ENCODE assay signal across 15 cellular contexts in the genomic region with DNA sequence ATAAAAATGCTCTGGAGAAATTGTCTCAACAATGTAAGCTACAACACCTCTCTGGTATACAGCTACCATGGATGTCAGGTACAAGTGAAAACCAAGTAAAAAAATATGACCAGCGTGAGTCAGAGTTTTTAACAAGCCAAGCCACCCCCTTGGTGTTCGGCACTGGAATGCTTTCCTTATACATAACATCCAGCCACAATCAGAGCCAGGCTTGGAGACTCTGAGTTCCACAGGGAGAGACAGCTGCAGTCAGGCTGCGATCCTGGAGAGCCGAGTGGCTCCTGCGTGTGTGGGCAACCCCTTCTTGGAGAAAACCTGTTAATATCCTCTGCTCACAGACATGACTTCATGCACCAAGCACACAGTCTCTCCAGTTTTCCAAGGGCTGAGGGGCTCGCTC. TPM values are rescaled to one million over a fixed set of nuclear protein-coding genes. Genes with fewer than 3 reads are reported as not detected.
DNase-seq lines count a peak whose midpoint lies in the region; ATAC-seq and TF ChIP-seq lines count a peak whose summit lies in the region.
"Had no signal": no experiment of that assay in that cellular context is flagged by ENCODE, and none has a peak within 500 bp of the region (broad histone marks: within the 10 kb centered on the region; RNA-seq: fewer than 3 reads in every experiment).

No MANE protein-coding gene starts in this region.

- no peaks in the 10 kb centered on the region for H3K36me3 ChIP-seq in RWPE2 (ENCODE audit: low read depth)
- no peaks in the 10 kb centered on the region for H3K36me3 ChIP-seq in osteoblast (ENCODE audit: insufficient read depth, low read length)
- H3K36me3 ChIP-seq: HAP-1, upper lobe of left lung had no signal

- H3K4me3 Mint-ChIP-seq in activated CD8-positive, alpha-beta T cell treated with anti-CD3 and anti-CD28 coated beads for 36 hours = no peak overlapping the region
- H3K4me3 Mint-ChIP-seq: brain had no signal

- H3K4me2 ChIP-seq in osteoblast (ENCODE audit: insufficient read depth, low read length) = peak overlapping the region; percentile 67

- TF ChIP-seq CTCF in RWPE2 (IDR thresholded peaks at IDR 0.05; ENCODE audit: poor library complexity, severe bottlenecking) (no peak), epithelial cell of esophagus (IDR thresholded peaks at IDR 0.05; ENCODE audit: insufficient read depth, low read depth, low read length, missing control alignments) (no peak), osteoblast (IDR thresholded peaks at IDR 0.05; ENCODE audit: extremely low read depth, low read depth, low read length) (no peak)
- no peak for TF ChIP-seq CTCF in activated CD8-positive, alpha-beta T cell treated with anti-CD3 and anti-CD28 coated beads for 36 hours (IDR thresholded peaks at IDR 0.05)

- H3K27ac ChIP-seq in RWPE2 (ENCODE audit: poor library complexity, severe bottlenecking) = peak overlapping the region; percentile 55
- peak overlapping the region; percentile 65 for H3K27ac ChIP-seq in osteoblast (ENCODE audit: low read depth, low read length)
- H3K27ac ChIP-seq: upper lobe of left lung had no signal

- POLR2A ChIA-PET in activated CD8-positive, alpha-beta T cell treated with anti-CD3 and anti-CD28 coated beads for 36 hours (lab: Charles Lee) = no interaction called here

- H3K4me1 ChIP-seq in RWPE2 (ENCODE audit: insufficient read depth, poor library complexity, severe bottlenecking) (peaks cover 25% of the 10 kb centered on the region), osteoblast (ENCODE audit: insufficient read depth, low read length) (peaks cover 43% of the 10 kb centered on the region)

- no peaks in the 10 kb centered on the region for H3K9me3 ChIP-seq in RWPE2 (ENCODE audit: severe bottlenecking)
- no peaks in the 10 kb centered on the region for H3K9me3 ChIP-seq in osteoblast (ENCODE audit: low read depth, low read length)
- H3K9me3 ChIP-seq: HAP-1, upper lobe of left lung had no signal

- intact Hi-C loops in cardiac septum (cut with DNase I) = no loop called here
- intact Hi-C loops in activated CD8-positive, alpha-beta T cell treated with anti-CD3 and anti-CD28 coated beads for 36 hours (cut with micrococcal nuclease) = no loop called here

- H3K4me1 Mint-ChIP-seq in activated CD8-positive, alpha-beta T cell treated with anti-CD3 and anti-CD28 coated beads for 36 hours (ENCODE audit: low read depth) = peaks cover 54% of the 10 kb centered on the region

- no peak overlapping the region for H2AFZ ChIP-seq in osteoblast (ENCODE audit: low read length)

- DNase-seq in AG20443 (ENCODE audit: low spot score) (peak; percentile 69), RWPE2 (ENCODE audit: low spot score) (no peak), epithelial cell of esophagus (ENCODE audit: low read depth) (peak; percentile 76), osteoblast (ENCODE audit: insufficient read length, low spot score, missing footprints) (peak; percentile 79), SHP77 treated with DMSO at 0.1 percent for 48 hours (lab: John Stamatoyannopoulos, UW) (no peak), cardiac septum (ENCODE audit: low spot score) (no peak), SKM-1 (lab: John Stamatoyannopoulos, UW; ENCODE audit: unreplicated experiment) (no peak)
- DNase-seq in activated CD8-positive, alpha-beta T cell treated with anti-CD3 and anti-CD28 coated beads for 36 hours = no peak
- DNase-seq: NCI-H146, NCI-H774, upper lobe of left lung had no signal

- no peaks in the 10 kb centered on the region for H3K27me3 Mint-ChIP-seq in activated CD8-positive, alpha-beta T cell treated with anti-CD3 and anti-CD28 coated beads for 36 hours
- H3K27me3 Mint-ChIP-seq: brain had no signal

- no peaks in the 10 kb centered on the region for H3K79me2 ChIP-seq in osteoblast (ENCODE audit: insufficient read depth, low read length)

- no peaks in the 10 kb centered on the region for H4K20me1 ChIP-seq in osteoblast (ENCODE audit: insufficient read depth, low read length)

- peak; percentile 59 for ATAC-seq in RWPE2 (ENCODE audit: low read depth)
- ATAC-seq in activated CD8-positive, alpha-beta T cell treated with anti-CD3 and anti-CD28 coated beads for 36 hours = no peak
- ATAC-seq: HepG2 had no signal

- no peak overlapping the region for H3K4me3 ChIP-seq in RWPE2 (ENCODE audit: severe bottlenecking)
- no peak overlapping the region for H3K4me3 ChIP-seq in epithelial cell of esophagus (ENCODE audit: low read length)
- no peak overlapping the region for H3K4me3 ChIP-seq in osteoblast (ENCODE audit: insufficient read depth, low read length)
- H3K4me3 ChIP-seq: HAP-1, upper lobe of left lung had no signal

- no peak overlapping the region for H3K27ac Mint-ChIP-seq in activated CD8-positive, alpha-beta T cell treated with anti-CD3 and anti-CD28 coated beads for 36 hours
- H3K27ac Mint-ChIP-seq: brain had no signal

- CTCF ChIA-PET in activated CD8-positive, alpha-beta T cell treated with anti-CD3 and anti-CD28 coated beads for 36 hours (lab: Charles Lee) = interaction anchor here (1.6 kb wide), 1 partner anchor 46 kb away, joined by 6 read pairs; no protein-coding TSS in a partner anchor

- H3K36me3 Mint-ChIP-seq in activated CD8-positive, alpha-beta T cell treated with anti-CD3 and anti-CD28 coated beads for 36 hours (ENCODE audit: low read depth) = no peaks in the 10 kb centered on the region

- H3K9me3 Mint-ChIP-seq in activated CD8-positive, alpha-beta T cell treated with anti-CD3 and anti-CD28 coated beads for 36 hours = peaks cover 7% of the 10 kb centered on the region

- H3K27me3 ChIP-seq in RWPE2 (ENCODE audit: insufficient read depth, poor library complexity, severe bottlenecking) = no peaks in the 10 kb centered on the region
- no peaks in the 10 kb centered on the region for H3K27me3 ChIP-seq in osteoblast (ENCODE audit: insufficient read depth, low read length)
- H3K27me3 ChIP-seq: upper lobe of left lung had no signal

RNA-seq across cellular contexts. Expression of a gene that starts 21.8 kb away (rescaled TPM):
- total RNA-seq in osteoblast = 1.4 and 2.1 TPM in 2 replicates
- total RNA-seq in cardiac septum = 3.3 TPM
- under 1 TPM; 0.74 to 0.90 TPM for total RNA-seq in activated CD8-positive, alpha-beta T cell treated with anti-CD3 and anti-CD28 coated beads for 36 hours
- total RNA-seq: HepG2 had no signal

RNA-seq across cellular contexts. Expression of a gene that starts 37.8 kb away (rescaled TPM):
- total RNA-seq in osteoblast (not detected in 2 replicates), cardiac septum (not detected)
- total RNA-seq in activated CD8-positive, alpha-beta T cell treated with anti-CD3 and anti-CD28 coated beads for 36 hours = not detected
- total RNA-seq: HepG2, skeletal muscle tissue, upper lobe of left lung had no signal

Comparison
In these comparisons a context has a peak if more than half of its experiments do, and no peak if none do; other contexts are left out.
1. DNase-seq: peak in AG20443 (single experiment), epithelial cell of esophagus (single experiment) and osteoblast (single experiment); none in RWPE2 (single experiment), SHP77 treated with DMSO at 0.1 percent for 48 hours (single experiment), cardiac septum (single experiment), activated CD8-positive, alpha-beta T cell treated with anti-CD3 and anti-CD28 coated beads for 36 hours (single experiment) and SKM-1 (single experiment).